Comparison of ENCODE assay signal across 25 cellular contexts in genomic region chr10:116909307-116909706, GRCh38.
"Had no signal": no experiment of that assay in that cellular context is flagged by ENCODE, and none has a peak within 500 bp of the region (broad histone marks: within the 10 kb centered on the region; RNA-seq: fewer than 3 reads in every experiment).

No MANE protein-coding gene starts in this region.

- DNase-seq: colonic mucosa; cortex of kidney; effector CD8-positive, alpha-beta T cell; effector memory CD8-positive, alpha-beta T cell; endodermal cell; erythroblast; esophagus squamous epithelium; foreskin fibroblast; foreskin melanocyte; gastrocnemius medialis; glutamatergic neuron; head of caudate nucleus; heart right ventricle; hippocampal formation; left cardiac atrium; left lung; left ventricle myocardium superior; lower lobe of right lung; mesenchymal stem cell; mucosa of descending colon; naive B cell had no signal

- H3K27ac Mint-ChIP-seq: dendritic cell treated with granulocyte-macrophage colony-stimulating factor and Interleukin-4, amounts not matched to agents 40 ng/mL and 50 ng/mL, for 4 days; effector memory CD8-positive, alpha-beta T cell; endodermal cell; mesothelial cell of epicardium; naive B cell had no signal

- H3K4me3 Mint-ChIP-seq: dendritic cell treated with granulocyte-macrophage colony-stimulating factor and Interleukin-4, amounts not matched to agents 40 ng/mL and 50 ng/mL, for 4 days; effector memory CD8-positive, alpha-beta T cell; endodermal cell; mesothelial cell of epicardium had no signal

- H3K36me3 ChIP-seq: gastrocnemius medialis had no signal

- H3K27me3 ChIP-seq: colonic mucosa, esophagus squamous epithelium, gastrocnemius medialis, heart right ventricle, left lung had no signal

- H3K9me3 ChIP-seq: colonic mucosa, esophagus squamous epithelium, gastrocnemius medialis, heart right ventricle, left lung, lower lobe of right lung, mucosa of descending colon had no signal

- H3K4me3 ChIP-seq: colonic mucosa, esophagus squamous epithelium, gastrocnemius medialis, heart right ventricle, left lung, lower lobe of right lung, mucosa of descending colon had no signal

- ATAC-seq: effector memory CD8-positive, alpha-beta T cell; esophagus mucosa; gastrocnemius medialis; heart right ventricle; left cardiac atrium; left lung; left ventricle myocardium superior; lower lobe of right lung; mucosa of descending colon had no signal

- H3K36me3 Mint-ChIP-seq: naive B cell had no signal

- H3K27me3 Mint-ChIP-seq: dendritic cell treated with granulocyte-macrophage colony-stimulating factor and Interleukin-4, amounts not matched to agents 40 ng/mL and 50 ng/mL, for 4 days; effector memory CD8-positive, alpha-beta T cell; naive B cell had no signal

- H3K9me3 Mint-ChIP-seq: dendritic cell treated with granulocyte-macrophage colony-stimulating factor and Interleukin-4, amounts not matched to agents 40 ng/mL and 50 ng/mL, for 4 days; effector memory CD8-positive, alpha-beta T cell; endodermal cell; mesothelial cell of epicardium had no signal

- H3K4me1 Mint-ChIP-seq: naive B cell had no signal

- H3K27ac ChIP-seq: colonic mucosa, epithelial cell of prostate, esophagus squamous epithelium, gastrocnemius medialis, heart right ventricle, left lung, lower lobe of right lung had no signal

- H3K4me1 ChIP-seq: colonic mucosa, gastrocnemius medialis, left lung, lower lobe of right lung had no signal
